2 cellular contexts compared by ENCODE assay signal in the genomic region with DNA sequence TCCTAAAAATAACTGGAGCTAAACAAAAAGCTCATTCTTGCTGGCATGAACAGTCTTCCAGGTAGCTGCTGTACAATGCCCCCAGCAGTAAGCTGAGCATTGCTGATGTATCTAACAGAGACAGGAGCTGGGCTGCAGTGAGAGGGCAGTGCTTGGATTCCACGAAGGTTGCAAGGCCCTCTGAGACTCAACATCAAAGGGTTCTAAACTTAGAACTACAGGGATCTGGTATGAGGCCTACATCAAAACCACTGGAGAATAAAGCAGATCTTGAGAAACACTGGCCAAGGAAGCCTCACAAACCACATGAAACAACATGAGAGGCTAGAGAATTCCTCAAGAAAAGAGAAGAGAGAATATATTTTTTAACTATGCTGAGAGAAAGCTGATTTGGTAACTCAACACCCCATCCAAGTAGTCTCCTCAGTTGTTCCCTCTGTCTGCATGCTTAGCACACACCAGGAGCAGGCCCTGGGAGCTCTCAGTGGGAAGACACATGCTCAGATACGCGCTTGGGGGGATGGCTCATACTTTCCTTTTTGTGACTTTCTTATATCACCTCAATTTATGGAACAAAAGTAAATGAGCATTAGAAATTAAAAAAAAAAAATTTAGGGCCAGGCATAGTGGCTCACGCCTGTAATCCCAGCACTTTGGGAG.
TF ChIP-seq lines count a peak whose summit lies in the region.

No MANE protein-coding gene starts in this region.

TF ChIP-seq in SK-N-SH treated with all-trans-retinoic acid at 6 μM for 48 hours, 23 proteins besides CTCF, POLR2A, EP300 and RAD21:
- TF ChIP-seq ARNTL (CRISPR knock-in tag; IDR thresholded peaks at IDR 0.05; ENCODE audit: borderline replicate concordance, low read depth) (no peak), ZNF565 (CRISPR knock-in tag; conservative IDR thresholded peaks at IDR 0.05; ENCODE audit: low read depth) (no peak), TOX (CRISPR knock-in tag; IDR thresholded peaks at IDR 0.05; ENCODE audit: borderline replicate concordance) (no peak), GLIS3 (CRISPR knock-in tag; IDR thresholded peaks at IDR 0.05) (no peak), TCF4 (CRISPR knock-in tag; IDR thresholded peaks at IDR 0.05; ENCODE audit: borderline replicate concordance) (no peak), ZNF70 (CRISPR knock-in tag; IDR thresholded peaks at IDR 0.05) (no peak), ZNF8 (CRISPR knock-in tag; IDR thresholded peaks at IDR 0.05) (no peak), PPARA (CRISPR knock-in tag; IDR thresholded peaks at IDR 0.05; ENCODE audit: borderline replicate concordance) (no peak), OSR1 (CRISPR knock-in tag; IDR thresholded peaks at IDR 0.05) (no peak), ZC3H10 (CRISPR knock-in tag; IDR thresholded peaks at IDR 0.05) (no peak), ZFP30 (CRISPR knock-in tag; IDR thresholded peaks at IDR 0.05) (no peak), BACH2 (CRISPR knock-in tag; IDR thresholded peaks at IDR 0.05; ENCODE audit: borderline replicate concordance) (no peak), SNAI2 (CRISPR knock-in tag; IDR thresholded peaks at IDR 0.05) (no peak)
- TF ChIP-seq, protein P1, sequence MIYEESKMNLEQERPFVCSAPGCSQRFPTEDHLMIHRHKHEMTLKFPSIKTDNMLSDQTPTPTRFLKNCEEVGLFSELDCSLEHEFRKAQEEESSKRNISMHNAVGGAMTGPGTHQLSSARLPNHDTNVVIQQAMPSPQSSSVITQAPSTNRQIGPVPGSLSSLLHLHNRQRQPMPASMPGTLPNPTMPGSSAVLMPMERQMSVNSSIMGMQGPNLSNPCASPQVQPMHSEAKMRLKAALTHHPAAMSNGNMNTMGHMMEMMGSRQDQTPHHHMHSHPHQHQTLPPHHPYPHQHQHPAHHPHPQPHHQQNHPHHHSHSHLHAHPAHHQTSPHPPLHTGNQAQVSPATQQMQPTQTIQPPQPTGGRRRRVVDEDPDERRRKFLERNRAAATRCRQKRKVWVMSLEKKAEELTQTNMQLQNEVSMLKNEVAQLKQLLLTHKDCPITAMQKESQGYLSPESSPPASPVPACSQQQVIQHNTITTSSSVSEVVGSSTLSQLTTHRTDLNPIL (CRISPR knock-in tag; IDR thresholded peaks at IDR 0.05; ENCODE audit: low read depth), result no peak
- TF ChIP-seq, protein P2, sequence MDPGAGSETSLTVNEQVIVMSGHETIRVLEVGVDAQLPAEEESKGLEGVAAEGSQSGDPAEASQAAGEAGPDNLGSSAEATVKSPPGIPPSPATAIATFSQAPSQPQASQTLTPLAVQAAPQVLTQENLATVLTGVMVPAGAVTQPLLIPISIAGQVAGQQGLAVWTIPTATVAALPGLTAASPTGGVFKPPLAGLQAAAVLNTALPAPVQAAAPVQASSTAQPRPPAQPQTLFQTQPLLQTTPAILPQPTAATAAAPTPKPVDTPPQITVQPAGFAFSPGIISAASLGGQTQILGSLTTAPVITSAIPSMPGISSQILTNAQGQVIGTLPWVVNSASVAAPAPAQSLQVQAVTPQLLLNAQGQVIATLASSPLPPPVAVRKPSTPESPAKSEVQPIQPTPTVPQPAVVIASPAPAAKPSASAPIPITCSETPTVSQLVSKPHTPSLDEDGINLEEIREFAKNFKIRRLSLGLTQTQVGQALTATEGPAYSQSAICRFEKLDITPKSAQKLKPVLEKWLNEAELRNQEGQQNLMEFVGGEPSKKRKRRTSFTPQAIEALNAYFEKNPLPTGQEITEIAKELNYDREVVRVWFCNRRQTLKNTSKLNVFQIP (CRISPR knock-in tag; IDR thresholded peaks at IDR 0.05; ENCODE audit: borderline replicate concordance, low read depth), result no peak
- TF ChIP-seq, protein P3, sequence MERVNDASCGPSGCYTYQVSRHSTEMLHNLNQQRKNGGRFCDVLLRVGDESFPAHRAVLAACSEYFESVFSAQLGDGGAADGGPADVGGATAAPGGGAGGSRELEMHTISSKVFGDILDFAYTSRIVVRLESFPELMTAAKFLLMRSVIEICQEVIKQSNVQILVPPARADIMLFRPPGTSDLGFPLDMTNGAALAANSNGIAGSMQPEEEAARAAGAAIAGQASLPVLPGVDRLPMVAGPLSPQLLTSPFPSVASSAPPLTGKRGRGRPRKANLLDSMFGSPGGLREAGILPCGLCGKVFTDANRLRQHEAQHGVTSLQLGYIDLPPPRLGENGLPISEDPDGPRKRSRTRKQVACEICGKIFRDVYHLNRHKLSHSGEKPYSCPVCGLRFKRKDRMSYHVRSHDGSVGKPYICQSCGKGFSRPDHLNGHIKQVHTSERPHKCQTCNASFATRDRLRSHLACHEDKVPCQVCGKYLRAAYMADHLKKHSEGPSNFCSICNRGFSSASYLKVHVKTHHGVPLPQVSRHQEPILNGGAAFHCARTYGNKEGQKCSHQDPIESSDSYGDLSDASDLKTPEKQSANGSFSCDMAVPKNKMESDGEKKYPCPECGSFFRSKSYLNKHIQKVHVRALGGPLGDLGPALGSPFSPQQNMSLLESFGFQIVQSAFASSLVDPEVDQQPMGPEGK (CRISPR knock-in tag; IDR thresholded peaks at IDR 0.05; ENCODE audit: borderline replicate concordance), result no peak
- TF ChIP-seq, protein P4, sequence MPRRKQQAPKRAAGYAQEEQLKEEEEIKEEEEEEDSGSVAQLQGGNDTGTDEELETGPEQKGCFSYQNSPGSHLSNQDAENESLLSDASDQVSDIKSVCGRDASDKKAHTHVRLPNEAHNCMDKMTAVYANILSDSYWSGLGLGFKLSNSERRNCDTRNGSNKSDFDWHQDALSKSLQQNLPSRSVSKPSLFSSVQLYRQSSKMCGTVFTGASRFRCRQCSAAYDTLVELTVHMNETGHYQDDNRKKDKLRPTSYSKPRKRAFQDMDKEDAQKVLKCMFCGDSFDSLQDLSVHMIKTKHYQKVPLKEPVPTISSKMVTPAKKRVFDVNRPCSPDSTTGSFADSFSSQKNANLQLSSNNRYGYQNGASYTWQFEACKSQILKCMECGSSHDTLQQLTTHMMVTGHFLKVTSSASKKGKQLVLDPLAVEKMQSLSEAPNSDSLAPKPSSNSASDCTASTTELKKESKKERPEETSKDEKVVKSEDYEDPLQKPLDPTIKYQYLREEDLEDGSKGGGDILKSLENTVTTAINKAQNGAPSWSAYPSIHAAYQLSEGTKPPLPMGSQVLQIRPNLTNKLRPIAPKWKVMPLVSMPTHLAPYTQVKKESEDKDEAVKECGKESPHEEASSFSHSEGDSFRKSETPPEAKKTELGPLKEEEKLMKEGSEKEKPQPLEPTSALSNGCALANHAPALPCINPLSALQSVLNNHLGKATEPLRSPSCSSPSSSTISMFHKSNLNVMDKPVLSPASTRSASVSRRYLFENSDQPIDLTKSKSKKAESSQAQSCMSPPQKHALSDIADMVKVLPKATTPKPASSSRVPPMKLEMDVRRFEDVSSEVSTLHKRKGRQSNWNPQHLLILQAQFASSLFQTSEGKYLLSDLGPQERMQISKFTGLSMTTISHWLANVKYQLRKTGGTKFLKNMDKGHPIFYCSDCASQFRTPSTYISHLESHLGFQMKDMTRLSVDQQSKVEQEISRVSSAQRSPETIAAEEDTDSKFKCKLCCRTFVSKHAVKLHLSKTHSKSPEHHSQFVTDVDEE (CRISPR knock-in tag; IDR thresholded peaks at IDR 0.05), result no peak

TF ChIP-seq in SK-N-SH, 30 proteins besides CTCF, POLR2A, EP300 and RAD21:
- TF ChIP-seq EZH2phosphoT487 (IDR thresholded peaks at IDR 0.05; ENCODE audit: borderline replicate concordance, low read depth), result no peak
- TF ChIP-seq FOXJ3 (CRISPR knock-in tag; IDR thresholded peaks at IDR 0.05), result no peak
- TF ChIP-seq SIN3A (IDR thresholded peaks at IDR 0.05; ENCODE audit: borderline replicate concordance, low read depth, low read length), result no peak
- TF ChIP-seq, protein P5, sequence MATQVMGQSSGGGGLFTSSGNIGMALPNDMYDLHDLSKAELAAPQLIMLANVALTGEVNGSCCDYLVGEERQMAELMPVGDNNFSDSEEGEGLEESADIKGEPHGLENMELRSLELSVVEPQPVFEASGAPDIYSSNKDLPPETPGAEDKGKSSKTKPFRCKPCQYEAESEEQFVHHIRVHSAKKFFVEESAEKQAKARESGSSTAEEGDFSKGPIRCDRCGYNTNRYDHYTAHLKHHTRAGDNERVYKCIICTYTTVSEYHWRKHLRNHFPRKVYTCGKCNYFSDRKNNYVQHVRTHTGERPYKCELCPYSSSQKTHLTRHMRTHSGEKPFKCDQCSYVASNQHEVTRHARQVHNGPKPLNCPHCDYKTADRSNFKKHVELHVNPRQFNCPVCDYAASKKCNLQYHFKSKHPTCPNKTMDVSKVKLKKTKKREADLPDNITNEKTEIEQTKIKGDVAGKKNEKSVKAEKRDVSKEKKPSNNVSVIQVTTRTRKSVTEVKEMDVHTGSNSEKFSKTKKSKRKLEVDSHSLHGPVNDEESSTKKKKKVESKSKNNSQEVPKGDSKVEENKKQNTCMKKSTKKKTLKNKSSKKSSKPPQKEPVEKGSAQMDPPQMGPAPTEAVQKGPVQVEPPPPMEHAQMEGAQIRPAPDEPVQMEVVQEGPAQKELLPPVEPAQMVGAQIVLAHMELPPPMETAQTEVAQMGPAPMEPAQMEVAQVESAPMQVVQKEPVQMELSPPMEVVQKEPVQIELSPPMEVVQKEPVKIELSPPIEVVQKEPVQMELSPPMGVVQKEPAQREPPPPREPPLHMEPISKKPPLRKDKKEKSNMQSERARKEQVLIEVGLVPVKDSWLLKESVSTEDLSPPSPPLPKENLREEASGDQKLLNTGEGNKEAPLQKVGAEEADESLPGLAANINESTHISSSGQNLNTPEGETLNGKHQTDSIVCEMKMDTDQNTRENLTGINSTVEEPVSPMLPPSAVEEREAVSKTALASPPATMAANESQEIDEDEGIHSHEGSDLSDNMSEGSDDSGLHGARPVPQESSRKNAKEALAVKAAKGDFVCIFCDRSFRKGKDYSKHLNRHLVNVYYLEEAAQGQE (IDR thresholded peaks at IDR 0.05; ENCODE audit: low read depth, low read length), result no peak
- TF ChIP-seq POLR2AphosphoS5 (IDR thresholded peaks at IDR 0.05; ENCODE audit: low read depth, low read length), result no peak
- no peak for TF ChIP-seq RFX5 (IDR thresholded peaks at IDR 0.05; ENCODE audit: low read length)
- TF ChIP-seq FOSL2 (IDR thresholded peaks at IDR 0.05; ENCODE audit: borderline replicate concordance, low read depth), result no peak
